24 cellular contexts compared by ENCODE assay signal in the genomic region with DNA sequence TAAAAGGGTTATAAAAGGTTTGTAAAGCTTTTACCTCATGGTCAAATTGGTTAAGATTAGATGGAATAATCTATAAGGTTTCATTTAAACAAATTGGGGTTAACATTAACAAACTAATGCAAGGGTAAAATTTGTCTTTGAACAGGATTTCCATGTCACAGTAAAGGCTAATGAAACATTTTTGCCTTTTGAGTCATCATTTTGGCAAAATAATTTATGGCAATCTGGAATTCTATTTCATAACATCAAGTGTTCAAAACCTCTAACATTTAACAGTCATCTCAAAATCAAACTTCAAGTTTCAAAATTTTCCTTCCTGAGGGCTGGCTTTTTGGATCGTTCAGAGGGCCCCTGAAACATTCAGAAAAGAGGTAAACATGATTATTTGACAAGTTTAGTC. TPM values are rescaled to one million over a fixed set of nuclear protein-coding genes. Genes with fewer than 3 reads are reported as not detected.
DNase-seq lines count a peak whose midpoint lies in the region; ATAC-seq, FAIRE-seq and TF ChIP-seq lines count a peak whose summit lies in the region.
"Had no signal": no experiment of that assay in that cellular context is flagged by ENCODE, and none has a peak within 500 bp of the region (broad histone marks: within the 10 kb centered on the region; RNA-seq: fewer than 3 reads in every experiment).

No MANE protein-coding gene starts in this region.

- BruUV-seq in PC-3 (replicated peaks; lab: Mats Ljungman, UMichigan) (no TSS peak), endothelial cell of umbilical vein (replicated peaks; lab: Mats Ljungman, UMichigan) (no TSS peak)

- no peak overlapping the region for H2AFZ ChIP-seq in PC-3 (ENCODE audit: low read length)
- no peak overlapping the region for H2AFZ ChIP-seq in endothelial cell of umbilical vein (ENCODE audit: low read depth, low read length)
- no peak overlapping the region for H2AFZ ChIP-seq in osteoblast (ENCODE audit: low read length)

- H3K9ac ChIP-seq in PC-3 (ENCODE audit: low read length) (no peak overlapping the region), endothelial cell of umbilical vein (replicated peaks; ENCODE audit: extremely low read depth, insufficient read depth, low read length) (no peak overlapping the region)

- no peak for TF ChIP-seq CTCF in PC-3 (conservative IDR thresholded peaks at IDR 0.05; ENCODE audit: low read depth, low read length)
- TF ChIP-seq CTCF in endothelial cell of umbilical vein (IDR thresholded peaks at IDR 0.05; ENCODE audit: extremely low read depth in 1 of 2, insufficient read depth in 1 of 2, low read depth in 1 of 2, low read length in 2 of 2): no peak
- no peak for TF ChIP-seq CTCF in osteoblast (IDR thresholded peaks at IDR 0.05; ENCODE audit: extremely low read depth, low read depth, low read length)
- no peak for TF ChIP-seq CTCF in right lobe of liver (IDR thresholded peaks at IDR 0.05)

- TF ChIP-seq POLR2A in endothelial cell of umbilical vein (IDR thresholded peaks at IDR 0.05; ENCODE audit: low read depth, low read length) (no peak), right lobe of liver (IDR thresholded peaks at IDR 0.05) (no peak)

- no peaks in the 10 kb centered on the region for H3K36me3 ChIP-seq in PC-3 (ENCODE audit: low read depth, low read length)
- no peaks in the 10 kb centered on the region for H3K36me3 ChIP-seq in endothelial cell of umbilical vein (ENCODE audit: control insufficient read depth in 2 of 2, extremely low read depth in 1 of 2, insufficient read depth in 2 of 2, low read length in 2 of 2)
- no peaks in the 10 kb centered on the region for H3K36me3 ChIP-seq in osteoblast (ENCODE audit: insufficient read depth, low read length)
- H3K36me3 ChIP-seq in right lobe of liver: no peaks in the 10 kb centered on the region
- H3K36me3 ChIP-seq: BE2C, tibial artery had no signal

- CTCF ChIA-PET in PC-3 (lab: Charles Lee) (no interaction called here), endothelial cell of umbilical vein (lab: Charles Lee) (no interaction called here)

- in situ Hi-C loops in G401 (cut with HindIII; ENCODE audit: low sequenced_read_pairs): no loop called here

- H4K20me1 ChIP-seq in PC-3 (ENCODE audit: low read length): no peaks in the 10 kb centered on the region
- no peaks in the 10 kb centered on the region for H4K20me1 ChIP-seq in endothelial cell of umbilical vein (replicated peaks; ENCODE audit: control insufficient read depth, extremely low read depth, insufficient read depth, low read length)
- no peaks in the 10 kb centered on the region for H4K20me1 ChIP-seq in osteoblast (ENCODE audit: insufficient read depth, low read length)

- POLR2A ChIA-PET in PC-3 (lab: Charles Lee; ENCODE audit: unreplicated experiment): no interaction called here
- POLR2A ChIA-PET in endothelial cell of umbilical vein (lab: Charles Lee): no interaction called here

- no peaks in the 10 kb centered on the region for H3K9me2 ChIP-seq in PC-3 (replicated peaks; ENCODE audit: low read length)

- H3K4me3 ChIP-seq in PC-3 (ENCODE audit: low read length) (no peak overlapping the region), endothelial cell of umbilical vein (replicated peaks in 1 of 3; ENCODE audit: insufficient read depth in 1 of 3, low read depth in 1 of 3, low read length in 3 of 3) (no peak overlapping the region), osteoblast (ENCODE audit: insufficient read depth, low read length) (no peak overlapping the region), right lobe of liver (no peak overlapping the region)
- H3K4me3 ChIP-seq: tibial artery had no signal

- no peaks in the 10 kb centered on the region for H3K27me3 ChIP-seq in PC-3 (ENCODE audit: low read length)
- H3K27me3 ChIP-seq in endothelial cell of umbilical vein (ENCODE audit: control insufficient read depth in 2 of 2, insufficient read depth in 2 of 2, low read length in 2 of 2): no peaks in the 10 kb centered on the region
- no peaks in the 10 kb centered on the region for H3K27me3 ChIP-seq in osteoblast (ENCODE audit: insufficient read depth, low read length)
- H3K27me3 ChIP-seq in right lobe of liver: no peaks in the 10 kb centered on the region
- H3K27me3 ChIP-seq: BE2C, foreskin keratinocyte, tibial artery had no signal

- peak; percentile 63 for FAIRE-seq in endothelial cell of umbilical vein (lab: Jason Lieb, UNC)
- FAIRE-seq: endometrium, GM18507 had no signal

- H3K79me2 ChIP-seq in PC-3 (ENCODE audit: low read length): peaks cover 5% of the 10 kb centered on the region; the same call in 1 of the 2 replicates
- H3K79me2 ChIP-seq in endothelial cell of umbilical vein (ENCODE audit: control insufficient read depth, insufficient read depth, low read length): no peaks in the 10 kb centered on the region
- H3K79me2 ChIP-seq in osteoblast (ENCODE audit: insufficient read depth, low read length): no peaks in the 10 kb centered on the region

- H3K4me1 ChIP-seq in PC-3 (ENCODE audit: insufficient read depth, low read length) (peaks cover 48% of the 10 kb centered on the region), endothelial cell of umbilical vein (ENCODE audit: control insufficient read depth, extremely low read depth, insufficient read depth, low read length) (peaks cover 3% of the 10 kb centered on the region), osteoblast (ENCODE audit: insufficient read depth, low read length) (peaks cover 13% of the 10 kb centered on the region), right lobe of liver (peaks cover 0 to 3% (median 0%) of the 10 kb centered on the region in 4 donors)
- H3K4me1 ChIP-seq: BE2C had no signal

- dilution Hi-C loops in endothelial cell of umbilical vein (cut with MboI; ENCODE audit: extremely low pct_ligation_motif_present, low sequenced_read_pairs): no loop called here

- H3K9me1 ChIP-seq in endothelial cell of umbilical vein (replicated peaks; ENCODE audit: control insufficient read depth, extremely low read depth, insufficient read depth, low read length): no peaks in the 10 kb centered on the region

- peak; percentile 58 for DNase-seq in EL
- DNase-seq in PC-3: peak; percentile 90
- no peak for DNase-seq in endothelial cell of umbilical vein (ENCODE audit: low read depth, low spot score)
- DNase-seq in osteoblast (ENCODE audit: insufficient read length, low spot score, missing footprints): no peak
- DNase-seq in right lobe of liver: no peak
- no peak for DNase-seq in G401 (ENCODE audit: low spot score)
- no peak for DNase-seq in NCI-H748 treated with DMSO at 0.1 percent for 48 hours (lab: John Stamatoyannopoulos, UW)
- DNase-seq: activated CD4-positive, alpha-beta memory T cell treated with anti-CD3 and anti-CD28 coated beads for 36 hours; BE2C; Calu3; cortex of kidney; foreskin keratinocyte; H7; hypothalamus; KBM-7; NCI-H187 treated with DMSO at 0.1 percent for 48 hours; nucleus accumbens; stimulated activated CD4-positive, alpha-beta T cell treated with anti-CD3 and anti-CD28 coated beads, Interleukin-4, amount 100 ng/mL, for 24 hours; stimulated activated naive CD4-positive, alpha-beta T cell treated with Interleukin-2 at 50 U/mL for 16 hours; T1000; tibial artery had no signal

- H3K27ac ChIP-seq in PC-3 (ENCODE audit: low read length): no peak overlapping the region
- H3K27ac ChIP-seq in endothelial cell of umbilical vein (ENCODE audit: insufficient read depth, low read depth, low read length): no peak overlapping the region
- no peak overlapping the region for H3K27ac ChIP-seq in osteoblast (ENCODE audit: low read depth, low read length)
- no peak overlapping the region for H3K27ac ChIP-seq in right lobe of liver
- H3K27ac ChIP-seq: foreskin keratinocyte had no signal

- intact Hi-C loops in PC-3 (cut with micrococcal nuclease): loop anchor here (2.0 kb wide), 1 partner anchor 34 kb away; no protein-coding TSS in a partner anchor
- intact Hi-C loops in endothelial cell of umbilical vein (cut with micrococcal nuclease): no loop called here
- intact Hi-C loops in right lobe of liver (cut with DNase I): no loop called here

- WGBS in right lobe of liver (ENCODE audit: insufficient coverage, low coverage, low lambda C conversion rate, missing lambda C conversion rate): 47% methylated on average over 1 of the region's 1 CpG

- peak overlapping the region; percentile 45 for H3K4me2 ChIP-seq in PC-3 (ENCODE audit: low read length)
- peak overlapping the region; percentile 17 for H3K4me2 ChIP-seq in endothelial cell of umbilical vein (ENCODE audit: insufficient read depth, low read length)
- H3K4me2 ChIP-seq in osteoblast (ENCODE audit: insufficient read depth, low read length): peak overlapping the region; percentile 37

- H3K9me3 ChIP-seq in PC-3 (ENCODE audit: low read length) (no peaks in the 10 kb centered on the region), endothelial cell of umbilical vein (replicated peaks; ENCODE audit: control insufficient read depth, insufficient read depth, low read length) (no peaks in the 10 kb centered on the region), osteoblast (ENCODE audit: low read depth, low read length) (no peaks in the 10 kb centered on the region), right lobe of liver (no peaks in the 10 kb centered on the region)
- H3K9me3 ChIP-seq: BE2C, tibial artery had no signal

- no peaks in the 10 kb centered on the region for H3F3A ChIP-seq in PC-3 (ENCODE audit: low read length, unreplicated experiment)

- ATAC-seq in PC-3 (peak; percentile 23), GM18502 (IDR thresholded peaks at IDR 0.05; ENCODE audit: poor library complexity, unreplicated experiment) (no peak), right lobe of liver (no peak)
- ATAC-seq: foreskin keratinocyte had no signal

TF ChIP-seq in endothelial cell of umbilical vein, 7 proteins besides CTCF, POLR2A, EP300 and RAD21 (continues in another document):
- TF ChIP-seq, protein P1, sequence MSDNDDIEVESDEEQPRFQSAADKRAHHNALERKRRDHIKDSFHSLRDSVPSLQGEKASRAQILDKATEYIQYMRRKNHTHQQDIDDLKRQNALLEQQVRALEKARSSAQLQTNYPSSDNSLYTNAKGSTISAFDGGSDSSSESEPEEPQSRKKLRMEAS (IDR thresholded peaks at IDR 0.05; ENCODE audit: insufficient read depth, insufficient read length): no peak
- TF ChIP-seq GATA2 (IDR thresholded peaks at IDR 0.05; ENCODE audit: insufficient read depth, insufficient read length, low read depth, low read length): no peak
- no peak for TF ChIP-seq JUN (IDR thresholded peaks at IDR 0.05; ENCODE audit: borderline replicate concordance, insufficient read depth, insufficient read length, low read depth)

RNA-seq across cellular contexts. Expression of gene CD46, which starts 6.6 kb away (rescaled TPM):
- total RNA-seq in PC-3 (2014; rRNA removed) (116 and 119 TPM in 2 replicates), endothelial cell of umbilical vein (243 and 256 TPM in 2 replicates), osteoblast (92.6 and 98.7 TPM in 2 replicates), right lobe of liver (100 to 1,000 TPM in 5 of 6 experiments, 10 to 100 TPM in 1; 99.3 to 133 (median 114) TPM)
- 94.2 and 134 TPM in 2 replicates for polyA plus RNA-seq in endothelial cell of umbilical vein
- 84.0 and 97.3 TPM in 2 replicates for polyA plus RNA-seq in endothelial cell of umbilical vein (2011; cell fraction: cytosol; rRNA removed)
- polyA plus RNA-seq in endothelial cell of umbilical vein (2011; cell fraction: nucleus; rRNA removed): 453 and 583 TPM in 2 replicates
- polyA plus RNA-seq in endothelial cell of umbilical vein (2012): 143 and 177 TPM in 2 replicates
- 125 and 133 TPM in 2 replicates for polyA minus RNA-seq in endothelial cell of umbilical vein
- 151 TPM for polyA minus RNA-seq in endothelial cell of umbilical vein (2011; cell fraction: cytosol; rRNA and poly(A)+ RNA removed)
- 192 and 295 TPM in 2 replicates for polyA minus RNA-seq in endothelial cell of umbilical vein (2011; cell fraction: nucleus; rRNA and poly(A)+ RNA removed)
- total RNA-seq in G401 (2014; rRNA removed; shearing (Covaris generic)): 48.7 and 54.9 TPM in 2 replicates

Comparison
In these comparisons a context has a peak if more than half of its experiments do, and no peak if none do; other contexts are left out.
1. DNase-seq: peak in EL (single experiment) and PC-3 (single experiment); none in endothelial cell of umbilical vein (single experiment), osteoblast (single experiment), right lobe of liver (0 of 3), G401 (single experiment) and NCI-H748 treated with DMSO at 0.1 percent for 48 hours (single experiment).
2. Peak in every context shown above with its lines, with median percentiles within 50 percentile points of each other: H3K4me2 ChIP-seq.